In genomic region chr13:33575378-33575777, GRCh38 we compare ENCODE assay signal across 17 cellular contexts.
A peak's percentile ranks its signal among the peaks of the same experiment; 100 is the strongest.
DNase-seq lines count a peak whose midpoint lies in the region; ATAC-seq, FAIRE-seq and TF ChIP-seq lines count a peak whose summit lies in the region.
"Had no signal": no experiment of that assay in that cellular context is flagged by ENCODE, and none has a peak within 500 bp of the region (broad histone marks: within the 10 kb centered on the region; RNA-seq: fewer than 3 reads in every experiment).

No MANE protein-coding gene starts in this region.

- H3K4me3 ChIP-seq in GM12865 (ENCODE audit: low read depth, low read length) (no peak overlapping the region), bronchial epithelial cell (ENCODE audit: low read depth, low read length) (no peak overlapping the region)
- no peak overlapping the region for H3K4me3 ChIP-seq in CD8-positive, alpha-beta memory T cell (ENCODE audit: low read length)
- H3K4me3 ChIP-seq: A549, HAP-1 had no signal

- peak; percentile 38 for ATAC-seq in HG02623 (IDR thresholded peaks at IDR 0.05; ENCODE audit: unreplicated experiment)
- peak; percentile 59 for ATAC-seq in stimulated activated effector memory CD8-positive, alpha-beta T cell treated with anti-CD3 and anti-CD28 coated beads, Interleukin-12 subunit alpha, Interleukin-12 subunit beta, amount 100 ng/mL, for 72 hours
- no peak for ATAC-seq in activated CD8-positive, alpha-beta memory T cell treated with anti-CD3 and anti-CD28 coated beads, Interleukin-2, amount 10 ng/mL, durations not matched to agents 7 days and 5 days
- ATAC-seq: A549; CD8-positive, alpha-beta T cell had no signal

- H3K36me3 Mint-ChIP-seq in stimulated activated effector memory CD8-positive, alpha-beta T cell treated with anti-CD3 and anti-CD28 coated beads, Interleukin-12 subunit alpha, Interleukin-12 subunit beta, amount 100 ng/mL, for 72 hours = no peaks in the 10 kb centered on the region
- H3K36me3 Mint-ChIP-seq in activated CD8-positive, alpha-beta memory T cell treated with anti-CD3 and anti-CD28 coated beads, Interleukin-2, amount 10 ng/mL, durations not matched to agents 7 days and 5 days = no peaks in the 10 kb centered on the region
- H3K36me3 Mint-ChIP-seq in CD8-positive, alpha-beta memory T cell = peaks cover 0 to 3% (median 0%) of the 10 kb centered on the region in 3 donors
- H3K36me3 Mint-ChIP-seq: CD14-positive monocyte; CD8-positive, alpha-beta T cell had no signal

- POLR2A ChIA-PET in CD8-positive, alpha-beta memory T cell (lab: Charles Lee) = no interaction called here

- H3K4me1 Mint-ChIP-seq in stimulated activated effector memory CD8-positive, alpha-beta T cell treated with anti-CD3 and anti-CD28 coated beads, Interleukin-12 subunit alpha, Interleukin-12 subunit beta, amount 100 ng/mL, for 72 hours = peaks cover 6% of the 10 kb centered on the region
- peaks cover 7% of the 10 kb centered on the region for H3K4me1 Mint-ChIP-seq in activated CD8-positive, alpha-beta memory T cell treated with anti-CD3 and anti-CD28 coated beads, Interleukin-2, amount 10 ng/mL, durations not matched to agents 7 days and 5 days
- H3K4me1 Mint-ChIP-seq in CD8-positive, alpha-beta memory T cell = peaks cover 0 to 4% (median 0%) of the 10 kb centered on the region in 3 donors
- H3K4me1 Mint-ChIP-seq: CD14-positive monocyte had no signal

- no peak overlapping the region for H3K27ac ChIP-seq in CD8-positive, alpha-beta memory T cell (ENCODE audit: low read depth, low read length)
- H3K27ac ChIP-seq: A549, HL-60 had no signal

- no peaks in the 10 kb centered on the region for H3K9me3 ChIP-seq in CD8-positive, alpha-beta memory T cell (ENCODE audit: low read length)
- H3K9me3 ChIP-seq: A549, Caco-2, HAP-1 had no signal

- peaks cover 2% of the 10 kb centered on the region for H3K9me3 Mint-ChIP-seq in stimulated activated effector memory CD8-positive, alpha-beta T cell treated with anti-CD3 and anti-CD28 coated beads, Interleukin-12 subunit alpha, Interleukin-12 subunit beta, amount 100 ng/mL, for 72 hours
- no peaks in the 10 kb centered on the region for H3K9me3 Mint-ChIP-seq in activated CD8-positive, alpha-beta memory T cell treated with anti-CD3 and anti-CD28 coated beads, Interleukin-2, amount 10 ng/mL, durations not matched to agents 7 days and 5 days (ENCODE audit: low read depth)
- H3K9me3 Mint-ChIP-seq in CD8-positive, alpha-beta memory T cell = peaks cover 0 to 2% (median 0%) of the 10 kb centered on the region in 5 donors
- H3K9me3 Mint-ChIP-seq: CD8-positive, alpha-beta T cell had no signal

- H3K4me3 Mint-ChIP-seq in stimulated activated effector memory CD8-positive, alpha-beta T cell treated with anti-CD3 and anti-CD28 coated beads, Interleukin-12 subunit alpha, Interleukin-12 subunit beta, amount 100 ng/mL, for 72 hours = no peak overlapping the region
- H3K4me3 Mint-ChIP-seq in activated CD8-positive, alpha-beta memory T cell treated with anti-CD3 and anti-CD28 coated beads, Interleukin-2, amount 10 ng/mL, durations not matched to agents 7 days and 5 days = no peak overlapping the region
- H3K4me3 Mint-ChIP-seq in CD8-positive, alpha-beta memory T cell = no peak overlapping the region
- H3K4me3 Mint-ChIP-seq: CD14-positive monocyte; CD8-positive, alpha-beta T cell had no signal

- H3K27me3 ChIP-seq in bronchial epithelial cell (ENCODE audit: control insufficient read depth, insufficient read depth, low read length) = no peaks in the 10 kb centered on the region
- no peaks in the 10 kb centered on the region for H3K27me3 ChIP-seq in CD8-positive, alpha-beta memory T cell (ENCODE audit: insufficient read depth, low read length, poor library complexity, severe bottlenecking)

- peaks cover 6% of the 10 kb centered on the region for H3K27me3 Mint-ChIP-seq in activated CD8-positive, alpha-beta memory T cell treated with anti-CD3 and anti-CD28 coated beads, Interleukin-2, amount 10 ng/mL, durations not matched to agents 7 days and 5 days
- peaks cover 10 to 26% of the 10 kb centered on the region in 2 donors for H3K27me3 Mint-ChIP-seq in CD8-positive, alpha-beta memory T cell

- no peak for TF ChIP-seq CTCF in GM12865 (IDR thresholded peaks at IDR 0.05; ENCODE audit: insufficient read depth, low read depth, low read length, missing control alignments)
- TF ChIP-seq CTCF in bronchial epithelial cell (IDR thresholded peaks at IDR 0.05; ENCODE audit: insufficient read depth, low read length, severe bottlenecking) = no peak

- CTCF ChIA-PET in activated CD8-positive, alpha-beta memory T cell treated with anti-CD3 and anti-CD28 coated beads, Interleukin-2, amount 10 ng/mL, durations not matched to agents 7 days and 5 days (lab: Charles Lee) = no interaction called here
- CTCF ChIA-PET in CD8-positive, alpha-beta memory T cell (lab: Charles Lee) = no interaction called here

- no peaks in the 10 kb centered on the region for H3K4me1 ChIP-seq in CD8-positive, alpha-beta memory T cell (ENCODE audit: insufficient read depth, low read length)
- H3K4me1 ChIP-seq: A549, Caco-2 had no signal

- no peak overlapping the region for H3K27ac Mint-ChIP-seq in stimulated activated effector memory CD8-positive, alpha-beta T cell treated with anti-CD3 and anti-CD28 coated beads, Interleukin-12 subunit alpha, Interleukin-12 subunit beta, amount 100 ng/mL, for 72 hours
- no peak overlapping the region for H3K27ac Mint-ChIP-seq in activated CD8-positive, alpha-beta memory T cell treated with anti-CD3 and anti-CD28 coated beads, Interleukin-2, amount 10 ng/mL, durations not matched to agents 7 days and 5 days
- no peak overlapping the region for H3K27ac Mint-ChIP-seq in CD8-positive, alpha-beta memory T cell
- H3K27ac Mint-ChIP-seq: CD14-positive monocyte; CD8-positive, alpha-beta T cell had no signal

- peak; percentile 66 for FAIRE-seq in bronchial epithelial cell (lab: Jason Lieb, UNC)
- FAIRE-seq: A549, GM18507 had no signal

- no peaks in the 10 kb centered on the region for H3K36me3 ChIP-seq in bronchial epithelial cell (ENCODE audit: control insufficient read depth, insufficient read depth, low read length)
- H3K36me3 ChIP-seq in CD8-positive, alpha-beta memory T cell (ENCODE audit: insufficient read depth, low read length) = no peaks in the 10 kb centered on the region
- H3K36me3 ChIP-seq: HAP-1 had no signal

- DNase-seq in GM12865 (ENCODE audit: low read depth) = peak; percentile 6
- DNase-seq in bronchial epithelial cell (ENCODE audit: low read depth) = no peak
- no peak for DNase-seq in stimulated activated effector memory CD8-positive, alpha-beta T cell treated with anti-CD3 and anti-CD28 coated beads, Interleukin-12 subunit alpha, Interleukin-12 subunit beta, amount 100 ng/mL, for 72 hours (ENCODE audit: low spot score in 2 of 2)
- DNase-seq in activated CD8-positive, alpha-beta memory T cell treated with anti-CD3 and anti-CD28 coated beads, Interleukin-2, amount 10 ng/mL, durations not matched to agents 7 days and 5 days = no peak
- no peak for DNase-seq in NCI-H2171 (lab: John Stamatoyannopoulos, UW)
- no peak for DNase-seq in CD8-positive, alpha-beta memory T cell
- DNase-seq: Caco-2; CD8-positive, alpha-beta T cell; DND-41; GF-D8; GOT3 had no signal
